1 cellular context compared by ENCODE assay signal in genomic region chrX:14064632-14065432, GRCh38.
TF ChIP-seq lines count a peak whose summit lies in the region.

No MANE protein-coding gene starts in this region.

TF ChIP-seq in HCT116, 20 proteins besides CTCF, POLR2A, EP300 and RAD21 (continued from another document):
- TF ChIP-seq ZFX (IDR thresholded peaks at IDR 0.05) (no peak), ATF3 (IDR thresholded peaks at IDR 0.05) (no peak), EGR1 (IDR thresholded peaks at IDR 0.05; ENCODE audit: low read depth) (no peak), SIN3A (IDR thresholded peaks at IDR 0.05; ENCODE audit: low read depth) (no peak), POLR2AphosphoS5 (IDR thresholded peaks at IDR 0.05; ENCODE audit: low read depth, low read length) (no peak), ZNF274 (IDR thresholded peaks at IDR 0.05; ENCODE audit: low read depth, low read length) (no peak), SRF (IDR thresholded peaks at IDR 0.05; ENCODE audit: low read depth) (no peak), EZH2phosphoT487 (IDR thresholded peaks at IDR 0.05; ENCODE audit: borderline replicate concordance) (no peak), FOSL1 (IDR thresholded peaks at IDR 0.05; ENCODE audit: low read depth) (no peak), ZBTB33 (IDR thresholded peaks at IDR 0.05; ENCODE audit: extremely low read depth, insufficient replicate concordance, low read length) (no peak), TCF7L2 (IDR thresholded peaks at IDR 0.05; ENCODE audit: borderline replicate concordance, extremely low read depth, insufficient read depth, insufficient read length) (no peak)
